Comparison of ENCODE assay signal across 1 cellular context in genomic region chr20:1855113-1855512, GRCh38.
TF ChIP-seq lines count a peak whose summit lies in the region.

No MANE protein-coding gene starts in this region.

TF ChIP-seq in HepG2, 621 proteins besides CTCF, POLR2A, EP300 and RAD21 (continued from another document):
- TF ChIP-seq, protein P1, sequence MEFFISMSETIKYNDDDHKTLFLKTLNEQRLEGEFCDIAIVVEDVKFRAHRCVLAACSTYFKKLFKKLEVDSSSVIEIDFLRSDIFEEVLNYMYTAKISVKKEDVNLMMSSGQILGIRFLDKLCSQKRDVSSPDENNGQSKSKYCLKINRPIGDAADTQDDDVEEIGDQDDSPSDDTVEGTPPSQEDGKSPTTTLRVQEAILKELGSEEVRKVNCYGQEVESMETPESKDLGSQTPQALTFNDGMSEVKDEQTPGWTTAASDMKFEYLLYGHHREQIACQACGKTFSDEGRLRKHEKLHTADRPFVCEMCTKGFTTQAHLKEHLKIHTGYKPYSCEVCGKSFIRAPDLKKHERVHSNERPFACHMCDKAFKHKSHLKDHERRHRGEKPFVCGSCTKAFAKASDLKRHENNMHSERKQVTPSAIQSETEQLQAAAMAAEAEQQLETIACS (CRISPR knock-in tag; IDR thresholded peaks at IDR 0.05): no peak
- TF ChIP-seq ZNF746 (CRISPR knock-in tag; IDR thresholded peaks at IDR 0.05): peak; percentile 26; the same call in 1 of the 2 replicates
- TF ChIP-seq MBNL3 (CRISPR knock-in tag; conservative IDR thresholded peaks at IDR 0.05): no peak
- no peak for TF ChIP-seq ZSCAN21 (CRISPR knock-in tag; IDR thresholded peaks at IDR 0.05; ENCODE audit: borderline replicate concordance)
- TF ChIP-seq, protein P2, sequence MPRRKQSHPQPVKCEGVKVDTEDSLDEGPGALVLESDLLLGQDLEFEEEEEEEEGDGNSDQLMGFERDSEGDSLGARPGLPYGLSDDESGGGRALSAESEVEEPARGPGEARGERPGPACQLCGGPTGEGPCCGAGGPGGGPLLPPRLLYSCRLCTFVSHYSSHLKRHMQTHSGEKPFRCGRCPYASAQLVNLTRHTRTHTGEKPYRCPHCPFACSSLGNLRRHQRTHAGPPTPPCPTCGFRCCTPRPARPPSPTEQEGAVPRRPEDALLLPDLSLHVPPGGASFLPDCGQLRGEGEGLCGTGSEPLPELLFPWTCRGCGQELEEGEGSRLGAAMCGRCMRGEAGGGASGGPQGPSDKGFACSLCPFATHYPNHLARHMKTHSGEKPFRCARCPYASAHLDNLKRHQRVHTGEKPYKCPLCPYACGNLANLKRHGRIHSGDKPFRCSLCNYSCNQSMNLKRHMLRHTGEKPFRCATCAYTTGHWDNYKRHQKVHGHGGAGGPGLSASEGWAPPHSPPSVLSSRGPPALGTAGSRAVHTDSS (CRISPR knock-in tag; conservative IDR thresholded peaks at IDR 0.05): no peak
- no peak for TF ChIP-seq ZNF737 (CRISPR knock-in tag; IDR thresholded peaks at IDR 0.05; ENCODE audit: borderline replicate concordance)
- TF ChIP-seq ZNF124 (CRISPR knock-in tag; IDR thresholded peaks at IDR 0.05): 0 out of 2 replicates have a peak, but pooled peaks have one; percentile 44
- no peak for TF ChIP-seq ZNF83 (CRISPR knock-in tag; IDR thresholded peaks at IDR 0.05; ENCODE audit: borderline replicate concordance)
- peak; percentile 75; the same call in 1 of the 2 replicates for TF ChIP-seq ZNF331 (CRISPR knock-in tag; IDR thresholded peaks at IDR 0.05)
- no peak for TF ChIP-seq GATAD1 (CRISPR knock-in tag; IDR thresholded peaks at IDR 0.05)
- no peak for TF ChIP-seq RFX1 (IDR thresholded peaks at IDR 0.05)
- no peak for TF ChIP-seq ZNF576 (CRISPR knock-in tag; IDR thresholded peaks at IDR 0.05)
- no peak for TF ChIP-seq ZBTB33 (CRISPR knock-in tag; IDR thresholded peaks at IDR 0.05)
- TF ChIP-seq ZNF292 (CRISPR knock-in tag; IDR thresholded peaks at IDR 0.05; ENCODE audit: borderline replicate concordance, low read depth): 0 out of 2 replicates have a peak, but pooled peaks have one; percentile 26
- 0 out of 2 replicates have a peak, but pooled peaks have one; percentile 28 for TF ChIP-seq KDM3A (CRISPR knock-in tag; IDR thresholded peaks at IDR 0.05; ENCODE audit: low read depth)
- TF ChIP-seq, protein P3, sequence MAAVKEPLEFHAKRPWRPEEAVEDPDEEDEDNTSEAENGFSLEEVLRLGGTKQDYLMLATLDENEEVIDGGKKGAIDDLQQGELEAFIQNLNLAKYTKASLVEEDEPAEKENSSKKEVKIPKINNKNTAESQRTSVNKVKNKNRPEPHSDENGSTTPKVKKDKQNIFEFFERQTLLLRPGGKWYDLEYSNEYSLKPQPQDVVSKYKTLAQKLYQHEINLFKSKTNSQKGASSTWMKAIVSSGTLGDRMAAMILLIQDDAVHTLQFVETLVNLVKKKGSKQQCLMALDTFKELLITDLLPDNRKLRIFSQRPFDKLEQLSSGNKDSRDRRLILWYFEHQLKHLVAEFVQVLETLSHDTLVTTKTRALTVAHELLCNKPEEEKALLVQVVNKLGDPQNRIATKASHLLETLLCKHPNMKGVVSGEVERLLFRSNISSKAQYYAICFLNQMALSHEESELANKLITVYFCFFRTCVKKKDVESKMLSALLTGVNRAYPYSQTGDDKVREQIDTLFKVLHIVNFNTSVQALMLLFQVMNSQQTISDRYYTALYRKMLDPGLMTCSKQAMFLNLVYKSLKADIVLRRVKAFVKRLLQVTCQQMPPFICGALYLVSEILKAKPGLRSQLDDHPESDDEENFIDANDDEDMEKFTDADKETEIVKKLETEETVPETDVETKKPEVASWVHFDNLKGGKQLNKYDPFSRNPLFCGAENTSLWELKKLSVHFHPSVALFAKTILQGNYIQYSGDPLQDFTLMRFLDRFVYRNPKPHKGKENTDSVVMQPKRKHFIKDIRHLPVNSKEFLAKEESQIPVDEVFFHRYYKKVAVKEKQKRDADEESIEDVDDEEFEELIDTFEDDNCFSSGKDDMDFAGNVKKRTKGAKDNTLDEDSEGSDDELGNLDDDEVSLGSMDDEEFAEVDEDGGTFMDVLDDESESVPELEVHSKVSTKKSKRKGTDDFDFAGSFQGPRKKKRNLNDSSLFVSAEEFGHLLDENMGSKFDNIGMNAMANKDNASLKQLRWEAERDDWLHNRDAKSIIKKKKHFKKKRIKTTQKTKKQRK (IDR thresholded peaks at IDR 0.05; ENCODE audit: low read length): no peak
- no peak for TF ChIP-seq BHLHE40 (IDR thresholded peaks at IDR 0.05; ENCODE audit: low read length)
- TF ChIP-seq GPN1 (CRISPR knock-in tag; IDR thresholded peaks at IDR 0.05; ENCODE audit: borderline replicate concordance): no peak
- TF ChIP-seq CCAR2 (optimal IDR thresholded peaks at IDR 0.05; ENCODE audit: low read depth, low read length): no peak
- TF ChIP-seq, protein P4, sequence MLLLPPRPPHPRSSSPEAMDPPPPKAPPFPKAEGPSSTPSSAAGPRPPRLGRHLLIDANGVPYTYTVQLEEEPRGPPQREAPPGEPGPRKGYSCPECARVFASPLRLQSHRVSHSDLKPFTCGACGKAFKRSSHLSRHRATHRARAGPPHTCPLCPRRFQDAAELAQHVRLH (CRISPR knock-in tag; IDR thresholded peaks at IDR 0.05; ENCODE audit: borderline replicate concordance, low read depth): 0 out of 2 replicates have a peak, but pooled peaks have one; percentile 41
- no peak for TF ChIP-seq BRCA1 (CRISPR knock-in tag; IDR thresholded peaks at IDR 0.05)
- no peak for TF ChIP-seq PHF5A (CRISPR knock-in tag; IDR thresholded peaks at IDR 0.05; ENCODE audit: low read depth, unreplicated experiment)
- TF ChIP-seq, protein P5, sequence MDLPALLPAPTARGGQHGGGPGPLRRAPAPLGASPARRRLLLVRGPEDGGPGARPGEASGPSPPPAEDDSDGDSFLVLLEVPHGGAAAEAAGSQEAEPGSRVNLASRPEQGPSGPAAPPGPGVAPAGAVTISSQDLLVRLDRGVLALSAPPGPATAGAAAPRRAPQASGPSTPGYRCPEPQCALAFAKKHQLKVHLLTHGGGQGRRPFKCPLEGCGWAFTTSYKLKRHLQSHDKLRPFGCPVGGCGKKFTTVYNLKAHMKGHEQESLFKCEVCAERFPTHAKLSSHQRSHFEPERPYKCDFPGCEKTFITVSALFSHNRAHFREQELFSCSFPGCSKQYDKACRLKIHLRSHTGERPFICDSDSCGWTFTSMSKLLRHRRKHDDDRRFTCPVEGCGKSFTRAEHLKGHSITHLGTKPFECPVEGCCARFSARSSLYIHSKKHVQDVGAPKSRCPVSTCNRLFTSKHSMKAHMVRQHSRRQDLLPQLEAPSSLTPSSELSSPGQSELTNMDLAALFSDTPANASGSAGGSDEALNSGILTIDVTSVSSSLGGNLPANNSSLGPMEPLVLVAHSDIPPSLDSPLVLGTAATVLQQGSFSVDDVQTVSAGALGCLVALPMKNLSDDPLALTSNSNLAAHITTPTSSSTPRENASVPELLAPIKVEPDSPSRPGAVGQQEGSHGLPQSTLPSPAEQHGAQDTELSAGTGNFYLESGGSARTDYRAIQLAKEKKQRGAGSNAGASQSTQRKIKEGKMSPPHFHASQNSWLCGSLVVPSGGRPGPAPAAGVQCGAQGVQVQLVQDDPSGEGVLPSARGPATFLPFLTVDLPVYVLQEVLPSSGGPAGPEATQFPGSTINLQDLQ (CRISPR knock-in tag; IDR thresholded peaks at IDR 0.05): no peak
